23 cellular contexts compared by ENCODE assay signal in the genomic region with DNA sequence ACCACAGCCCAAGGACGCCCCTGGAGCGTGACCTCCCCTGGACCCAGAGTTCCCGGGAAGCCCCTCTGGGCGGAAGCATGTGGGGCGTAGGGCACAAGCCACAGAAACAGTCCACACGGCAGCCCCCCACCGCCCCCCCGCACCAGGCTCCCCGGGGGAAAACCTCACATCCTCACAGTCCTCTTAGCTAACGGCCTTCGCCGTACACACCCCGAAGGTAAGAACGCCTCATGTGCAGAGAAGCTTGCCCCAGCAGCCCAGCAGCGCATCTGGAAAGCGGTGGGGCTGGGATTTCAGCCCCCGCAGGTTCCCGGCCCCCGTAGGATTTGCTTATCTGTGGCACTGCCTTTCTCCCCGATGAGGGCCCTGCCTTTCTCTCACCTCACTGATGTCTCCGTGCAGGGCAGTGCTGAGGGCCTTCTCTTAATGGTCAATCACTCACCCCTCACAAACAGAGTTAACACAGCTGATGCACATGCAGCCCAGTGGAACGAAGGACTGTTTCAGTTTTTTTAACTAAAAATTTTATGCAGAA.
"Had no signal": no experiment of that assay in that cellular context is flagged by ENCODE, and none has a peak within 500 bp of the region (broad histone marks: within the 10 kb centered on the region; RNA-seq: fewer than 3 reads in every experiment).

No MANE protein-coding gene starts in this region.

- H3K4me3 Mint-ChIP-seq: naive thymus-derived CD4-positive, alpha-beta T cell; stimulated activated memory B cell treated with anti-CD40 and anti-IgM and Interleukin-4, amounts not matched to agents 10 μg/mL and 1 μg/mL and 100 μg/mL, for 72 hours; type B pancreatic cell had no signal

- H3K27me3 ChIP-seq: foreskin keratinocyte, hepatocyte, right lobe of liver, testis had no signal

- DNase-seq: dermis blood vessel endothelial cell; effector memory CD4-positive, alpha-beta T cell; foreskin keratinocyte; heart left ventricle; left colon; mesenchymal stem cell; midbrain; naive thymus-derived CD4-positive, alpha-beta T cell; occipital lobe; stimulated activated CD4-positive, alpha-beta T cell treated with anti-CD3 and anti-CD28 coated beads, Interleukin-4, amount 100 ng/mL, for 4 hours; stimulated activated naive CD8-positive, alpha-beta T cell treated with anti-CD3 and anti-CD28 coated beads, Interleukin-15, Interleukin-2, amounts not matched to agents 100 U/mL and 50 U/mL, for 24 hours; substantia nigra; tibial artery had no signal

- H3K27me3 Mint-ChIP-seq: stimulated activated memory B cell treated with anti-CD40 and anti-IgM and Interleukin-4, amounts not matched to agents 10 μg/mL and 1 μg/mL and 100 μg/mL, for 72 hours had no signal

- H2AFZ ChIP-seq: hepatocyte, parathyroid adenoma had no signal

- H3K27ac Mint-ChIP-seq: naive thymus-derived CD4-positive, alpha-beta T cell; progenitor cell of endocrine pancreas; stimulated activated memory B cell treated with anti-CD40 and anti-IgM and Interleukin-4, amounts not matched to agents 10 μg/mL and 1 μg/mL and 100 μg/mL, for 72 hours; type B pancreatic cell had no signal

- H3K4me1 ChIP-seq: esophagus muscularis mucosa, foreskin keratinocyte, gastroesophageal sphincter, heart left ventricle, parathyroid adenoma, right lobe of liver, testis, tibial artery had no signal

- ATAC-seq: foreskin keratinocyte; gastroesophageal sphincter; heart left ventricle; left colon; naive thymus-derived CD4-positive, alpha-beta T cell; right lobe of liver; stimulated activated memory B cell treated with anti-CD40 and anti-IgM and Interleukin-4, amounts not matched to agents 10 μg/mL and 1 μg/mL and 100 μg/mL, for 72 hours; stimulated activated naive CD8-positive, alpha-beta T cell treated with anti-CD3 and anti-CD28 coated beads, Interleukin-15, Interleukin-2, amounts not matched to agents 100 U/mL and 50 U/mL, for 24 hours had no signal

- H3K9me3 Mint-ChIP-seq: type B pancreatic cell had no signal

- H3K4me2 ChIP-seq: hepatocyte had no signal

- H3K36me3 Mint-ChIP-seq: type B pancreatic cell had no signal

- H3K27ac ChIP-seq: coronary artery, esophagus muscularis mucosa, foreskin keratinocyte, gastroesophageal sphincter, heart left ventricle, hepatocyte, parathyroid adenoma, right lobe of liver, testis, tibial artery had no signal

- H3K9ac ChIP-seq: parathyroid adenoma had no signal

- H3K36me3 ChIP-seq: esophagus muscularis mucosa, gastroesophageal sphincter, heart left ventricle, right lobe of liver, tibial artery had no signal

- H3K9me3 ChIP-seq: right lobe of liver, testis, tibial artery had no signal

- H3K4me3 ChIP-seq: coronary artery, esophagus muscularis mucosa, gastroesophageal sphincter, heart left ventricle, hepatocyte, right lobe of liver, testis, tibial artery had no signal
